Comparison of ENCODE assay signal across 1 cellular context in the genomic region with DNA sequence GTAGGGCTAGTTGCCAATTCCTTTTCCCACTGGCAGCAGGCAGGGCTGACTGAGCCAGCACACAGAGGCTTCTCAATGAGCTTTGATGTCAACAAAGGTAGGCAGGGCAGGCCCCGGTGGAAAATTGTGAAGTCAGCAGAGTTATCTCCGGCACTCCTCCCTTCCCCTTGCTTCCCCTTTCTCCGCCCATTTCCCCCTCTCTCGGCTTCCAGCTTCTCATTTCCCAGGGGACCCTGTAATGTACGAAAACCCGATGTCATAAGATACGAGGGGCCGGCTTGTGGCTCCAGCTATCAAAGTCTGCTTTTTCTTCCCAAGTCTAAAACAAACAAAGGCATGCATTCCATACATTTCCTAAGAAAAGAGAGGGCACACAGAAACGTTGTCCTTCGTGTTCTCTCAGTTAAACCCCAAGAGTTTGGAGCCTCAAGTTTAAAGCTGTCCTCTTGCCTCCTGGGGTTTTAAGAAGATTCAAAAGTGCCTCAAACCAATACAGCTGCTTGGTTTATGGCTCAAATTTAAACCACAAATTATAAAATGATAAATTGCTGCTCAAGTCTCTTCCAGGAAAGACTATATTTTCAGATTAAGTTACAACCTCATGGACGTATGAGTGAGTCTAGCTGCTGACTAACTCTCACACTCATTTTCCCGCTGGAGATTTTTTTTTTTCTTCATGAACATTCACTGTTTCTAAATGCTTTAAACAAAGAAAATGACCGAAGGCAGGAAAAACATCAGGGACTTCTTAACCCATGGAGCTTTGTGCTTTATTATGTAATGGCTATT.
TF ChIP-seq lines count a peak whose summit lies in the region.

No MANE protein-coding gene starts in this region.

TF ChIP-seq in HepG2, 621 proteins besides CTCF, POLR2A, EP300 and RAD21 (continued from another document and continues in another):
- TF ChIP-seq, protein P1, sequence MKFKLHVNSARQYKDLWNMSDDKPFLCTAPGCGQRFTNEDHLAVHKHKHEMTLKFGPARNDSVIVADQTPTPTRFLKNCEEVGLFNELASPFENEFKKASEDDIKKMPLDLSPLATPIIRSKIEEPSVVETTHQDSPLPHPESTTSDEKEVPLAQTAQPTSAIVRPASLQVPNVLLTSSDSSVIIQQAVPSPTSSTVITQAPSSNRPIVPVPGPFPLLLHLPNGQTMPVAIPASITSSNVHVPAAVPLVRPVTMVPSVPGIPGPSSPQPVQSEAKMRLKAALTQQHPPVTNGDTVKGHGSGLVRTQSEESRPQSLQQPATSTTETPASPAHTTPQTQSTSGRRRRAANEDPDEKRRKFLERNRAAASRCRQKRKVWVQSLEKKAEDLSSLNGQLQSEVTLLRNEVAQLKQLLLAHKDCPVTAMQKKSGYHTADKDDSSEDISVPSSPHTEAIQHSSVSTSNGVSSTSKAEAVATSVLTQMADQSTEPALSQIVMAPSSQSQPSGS (CRISPR knock-in tag; IDR thresholded peaks at IDR 0.05): peak; percentile 75
- TF ChIP-seq, protein P2, sequence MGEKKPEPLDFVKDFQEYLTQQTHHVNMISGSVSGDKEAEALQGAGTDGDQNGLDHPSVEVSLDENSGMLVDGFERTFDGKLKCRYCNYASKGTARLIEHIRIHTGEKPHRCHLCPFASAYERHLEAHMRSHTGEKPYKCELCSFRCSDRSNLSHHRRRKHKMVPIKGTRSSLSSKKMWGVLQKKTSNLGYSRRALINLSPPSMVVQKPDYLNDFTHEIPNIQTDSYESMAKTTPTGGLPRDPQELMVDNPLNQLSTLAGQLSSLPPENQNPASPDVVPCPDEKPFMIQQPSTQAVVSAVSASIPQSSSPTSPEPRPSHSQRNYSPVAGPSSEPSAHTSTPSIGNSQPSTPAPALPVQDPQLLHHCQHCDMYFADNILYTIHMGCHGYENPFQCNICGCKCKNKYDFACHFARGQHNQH (CRISPR knock-in tag; IDR thresholded peaks at IDR 0.05): peak; percentile 74; the same call in 1 of the 2 replicates
- TF ChIP-seq ZNF24 (IDR thresholded peaks at IDR 0.05) (no peak), FOXA3 (CRISPR knock-in tag; IDR thresholded peaks at IDR 0.05) (peak; percentile 89), RFX3 (CRISPR knock-in tag; IDR thresholded peaks at IDR 0.05) (no peak), TSC22D2 (CRISPR knock-in tag; IDR thresholded peaks at IDR 0.05; ENCODE audit: borderline replicate concordance) (no peak), XRCC5 (optimal IDR thresholded peaks at IDR 0.05; ENCODE audit: low read length) (peak; percentile 35), RARA (CRISPR knock-in tag; IDR thresholded peaks at IDR 0.05) (peak; percentile 76), ZNF883 (CRISPR knock-in tag; IDR thresholded peaks at IDR 0.05; ENCODE audit: not compliant biosample characterization) (no peak), ZBTB21 (CRISPR knock-in tag; IDR thresholded peaks at IDR 0.05) (peak; percentile 87), KDM1A (CRISPR knock-in tag; IDR thresholded peaks at IDR 0.05) (no peak), TEAD3 (CRISPR knock-in tag; optimal IDR thresholded peaks at IDR 0.05; ENCODE audit: borderline replicate concordance) (peak; percentile 98), CBX1 (IDR thresholded peaks at IDR 0.05; ENCODE audit: low read depth) (no peak), CCDC6 (CRISPR knock-in tag; IDR thresholded peaks at IDR 0.05) (peak; percentile 87), TP53 (CRISPR knock-in tag; conservative IDR thresholded peaks at IDR 0.05) (no peak), GATAD2A (CRISPR knock-in tag; IDR thresholded peaks at IDR 0.05) (peak; percentile 93), WIZ (CRISPR knock-in tag; IDR thresholded peaks at IDR 0.05) (no peak), MEIS1 (CRISPR knock-in tag; IDR thresholded peaks at IDR 0.05; ENCODE audit: borderline replicate concordance) (peak; percentile 71; the same call in 1 of the 2 replicates), TBX2 (CRISPR knock-in tag; IDR thresholded peaks at IDR 0.05; ENCODE audit: borderline replicate concordance) (peak; percentile 83; the same call in 1 of the 2 replicates), ELF1 (CRISPR knock-in tag; IDR thresholded peaks at IDR 0.05) (peak; percentile 42; the same call in 1 of the 2 replicates), NR2C2 (CRISPR knock-in tag; IDR thresholded peaks at IDR 0.05; ENCODE audit: borderline replicate concordance) (peak; percentile 31; the same call in 1 of the 2 replicates), HOXA9 (CRISPR knock-in tag; IDR thresholded peaks at IDR 0.05; ENCODE audit: borderline replicate concordance) (no peak), ZNF674 (CRISPR knock-in tag; IDR thresholded peaks at IDR 0.05; ENCODE audit: low read depth) (no peak), YEATS2 (CRISPR knock-in tag; IDR thresholded peaks at IDR 0.05; ENCODE audit: borderline replicate concordance) (peak; percentile 50; the same call in 1 of the 2 replicates), MEIS2 (CRISPR knock-in tag; IDR thresholded peaks at IDR 0.05) (peak; percentile 43; the same call in 1 of the 2 replicates), DR1 (CRISPR knock-in tag; IDR thresholded peaks at IDR 0.05) (no peak), SKI (IDR thresholded peaks at IDR 0.05; ENCODE audit: partially characterized antibody) (no peak), ZFP36L2 (CRISPR knock-in tag; IDR thresholded peaks at IDR 0.05) (no peak), KDM3A (CRISPR knock-in tag; IDR thresholded peaks at IDR 0.05; ENCODE audit: low read depth) (peak; percentile 59; the same call in 1 of the 2 replicates), ZFX (CRISPR knock-in tag; IDR thresholded peaks at IDR 0.05; ENCODE audit: low read depth) (peak; percentile 76), PHB2 (IDR thresholded peaks at IDR 0.05; ENCODE audit: partially characterized antibody) (no peak), IRF2 (CRISPR knock-in tag; IDR thresholded peaks at IDR 0.05) (peak; percentile 73), ZNF34 (CRISPR knock-in tag; IDR thresholded peaks at IDR 0.05; ENCODE audit: borderline replicate concordance) (no peak), ZNF670 (CRISPR knock-in tag; IDR thresholded peaks at IDR 0.05; ENCODE audit: borderline replicate concordance) (peak; percentile 40; the same call in 1 of the 2 replicates), SIX4 (CRISPR knock-in tag; IDR thresholded peaks at IDR 0.05) (peak; percentile 84), BORCS8-MEF2B (CRISPR knock-in tag; IDR thresholded peaks at IDR 0.05) (peak; percentile 41; the same call in 1 of the 2 replicates), ZNF10 (CRISPR knock-in tag; IDR thresholded peaks at IDR 0.05; ENCODE audit: borderline replicate concordance, low read depth) (no peak), MAZ (IDR thresholded peaks at IDR 0.05; ENCODE audit: borderline replicate concordance, low read depth, low read length) (peak; percentile 43; the same call in 1 of the 2 replicates), MAZ (CRISPR knock-in tag; IDR thresholded peaks at IDR 0.05; ENCODE audit: low read depth) (no peak), ZSCAN31 (CRISPR knock-in tag; IDR thresholded peaks at IDR 0.05; ENCODE audit: low read depth) (peak; percentile 79; the same call in 1 of the 2 replicates), ZNF367 (CRISPR knock-in tag; IDR thresholded peaks at IDR 0.05; ENCODE audit: borderline replicate concordance) (no peak), ZNF282 (IDR thresholded peaks at IDR 0.05; ENCODE audit: partially characterized antibody) (no peak)
- TF ChIP-seq, protein P3, sequence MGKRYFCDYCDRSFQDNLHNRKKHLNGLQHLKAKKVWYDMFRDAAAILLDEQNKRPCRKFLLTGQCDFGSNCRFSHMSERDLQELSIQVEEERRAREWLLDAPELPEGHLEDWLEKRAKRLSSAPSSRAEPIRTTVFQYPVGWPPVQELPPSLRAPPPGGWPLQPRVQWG (CRISPR knock-in tag; IDR thresholded peaks at IDR 0.05; ENCODE audit: borderline replicate concordance, low read depth): no peak
- TF ChIP-seq, protein P4, sequence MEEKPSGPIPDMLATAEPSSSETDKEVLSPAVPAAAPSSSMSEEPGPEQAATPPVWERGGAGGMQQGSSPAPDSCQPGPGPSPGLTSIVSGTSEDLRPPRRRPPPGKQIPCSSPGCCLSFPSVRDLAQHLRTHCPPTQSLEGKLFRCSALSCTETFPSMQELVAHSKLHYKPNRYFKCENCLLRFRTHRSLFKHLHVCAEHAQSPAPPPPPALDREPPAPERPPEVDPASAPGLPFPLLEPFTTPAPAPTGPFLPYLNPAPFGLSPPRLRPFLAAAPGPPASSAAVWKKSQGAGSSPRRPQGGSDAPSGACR (CRISPR knock-in tag; IDR thresholded peaks at IDR 0.05): no peak
- TF ChIP-seq, protein P5, sequence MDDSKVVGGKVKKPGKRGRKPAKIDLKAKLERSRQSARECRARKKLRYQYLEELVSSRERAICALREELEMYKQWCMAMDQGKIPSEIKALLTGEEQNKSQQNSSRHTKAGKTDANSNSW (CRISPR knock-in tag; IDR thresholded peaks at IDR 0.05; ENCODE audit: borderline replicate concordance): no peak
- TF ChIP-seq, protein P6, sequence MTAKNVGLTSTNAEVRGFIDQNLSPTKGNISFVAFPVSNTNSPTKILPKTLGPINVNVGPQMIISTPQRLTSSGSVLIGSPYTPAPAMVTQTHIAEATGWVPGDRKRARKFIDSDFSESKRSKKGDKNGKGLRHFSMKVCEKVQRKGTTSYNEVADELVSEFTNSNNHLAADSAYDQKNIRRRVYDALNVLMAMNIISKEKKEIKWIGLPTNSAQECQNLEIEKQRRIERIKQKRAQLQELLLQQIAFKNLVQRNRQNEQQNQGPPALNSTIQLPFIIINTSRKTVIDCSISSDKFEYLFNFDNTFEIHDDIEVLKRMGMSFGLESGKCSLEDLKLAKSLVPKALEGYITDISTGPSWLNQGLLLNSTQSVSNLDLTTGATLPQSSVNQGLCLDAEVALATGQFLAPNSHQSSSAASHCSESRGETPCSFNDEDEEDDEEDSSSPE (CRISPR knock-in tag; IDR thresholded peaks at IDR 0.05): peak; percentile 45
- TF ChIP-seq, protein P7, sequence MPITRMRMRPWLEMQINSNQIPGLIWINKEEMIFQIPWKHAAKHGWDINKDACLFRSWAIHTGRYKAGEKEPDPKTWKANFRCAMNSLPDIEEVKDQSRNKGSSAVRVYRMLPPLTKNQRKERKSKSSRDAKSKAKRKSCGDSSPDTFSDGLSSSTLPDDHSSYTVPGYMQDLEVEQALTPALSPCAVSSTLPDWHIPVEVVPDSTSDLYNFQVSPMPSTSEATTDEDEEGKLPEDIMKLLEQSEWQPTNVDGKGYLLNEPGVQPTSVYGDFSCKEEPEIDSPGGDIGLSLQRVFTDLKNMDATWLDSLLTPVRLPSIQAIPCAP (CRISPR knock-in tag; IDR thresholded peaks at IDR 0.05; ENCODE audit: low read depth): no peak
- TF ChIP-seq, protein P8, sequence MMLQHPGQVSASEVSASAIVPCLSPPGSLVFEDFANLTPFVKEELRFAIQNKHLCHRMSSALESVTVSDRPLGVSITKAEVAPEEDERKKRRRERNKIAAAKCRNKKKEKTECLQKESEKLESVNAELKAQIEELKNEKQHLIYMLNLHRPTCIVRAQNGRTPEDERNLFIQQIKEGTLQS (CRISPR knock-in tag; IDR thresholded peaks at IDR 0.05): no peak
- TF ChIP-seq, protein P9, sequence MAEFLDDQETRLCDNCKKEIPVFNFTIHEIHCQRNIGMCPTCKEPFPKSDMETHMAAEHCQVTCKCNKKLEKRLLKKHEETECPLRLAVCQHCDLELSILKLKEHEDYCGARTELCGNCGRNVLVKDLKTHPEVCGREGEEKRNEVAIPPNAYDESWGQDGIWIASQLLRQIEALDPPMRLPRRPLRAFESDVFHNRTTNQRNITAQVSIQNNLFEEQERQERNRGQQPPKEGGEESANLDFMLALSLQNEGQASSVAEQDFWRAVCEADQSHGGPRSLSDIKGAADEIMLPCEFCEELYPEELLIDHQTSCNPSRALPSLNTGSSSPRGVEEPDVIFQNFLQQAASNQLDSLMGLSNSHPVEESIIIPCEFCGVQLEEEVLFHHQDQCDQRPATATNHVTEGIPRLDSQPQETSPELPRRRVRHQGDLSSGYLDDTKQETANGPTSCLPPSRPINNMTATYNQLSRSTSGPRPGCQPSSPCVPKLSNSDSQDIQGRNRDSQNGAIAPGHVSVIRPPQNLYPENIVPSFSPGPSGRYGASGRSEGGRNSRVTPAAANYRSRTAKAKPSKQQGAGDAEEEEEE (CRISPR knock-in tag; IDR thresholded peaks at IDR 0.05; ENCODE audit: borderline replicate concordance): no peak
- TF ChIP-seq, protein P10, sequence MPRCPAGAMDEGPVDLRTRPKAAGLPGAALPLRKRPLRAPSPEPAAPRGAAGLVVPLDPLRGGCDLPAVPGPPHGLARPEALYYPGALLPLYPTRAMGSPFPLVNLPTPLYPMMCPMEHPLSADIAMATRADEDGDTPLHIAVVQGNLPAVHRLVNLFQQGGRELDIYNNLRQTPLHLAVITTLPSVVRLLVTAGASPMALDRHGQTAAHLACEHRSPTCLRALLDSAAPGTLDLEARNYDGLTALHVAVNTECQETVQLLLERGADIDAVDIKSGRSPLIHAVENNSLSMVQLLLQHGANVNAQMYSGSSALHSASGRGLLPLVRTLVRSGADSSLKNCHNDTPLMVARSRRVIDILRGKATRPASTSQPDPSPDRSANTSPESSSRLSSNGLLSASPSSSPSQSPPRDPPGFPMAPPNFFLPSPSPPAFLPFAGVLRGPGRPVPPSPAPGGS (CRISPR knock-in tag; IDR thresholded peaks at IDR 0.05): no peak
- TF ChIP-seq, protein P11, sequence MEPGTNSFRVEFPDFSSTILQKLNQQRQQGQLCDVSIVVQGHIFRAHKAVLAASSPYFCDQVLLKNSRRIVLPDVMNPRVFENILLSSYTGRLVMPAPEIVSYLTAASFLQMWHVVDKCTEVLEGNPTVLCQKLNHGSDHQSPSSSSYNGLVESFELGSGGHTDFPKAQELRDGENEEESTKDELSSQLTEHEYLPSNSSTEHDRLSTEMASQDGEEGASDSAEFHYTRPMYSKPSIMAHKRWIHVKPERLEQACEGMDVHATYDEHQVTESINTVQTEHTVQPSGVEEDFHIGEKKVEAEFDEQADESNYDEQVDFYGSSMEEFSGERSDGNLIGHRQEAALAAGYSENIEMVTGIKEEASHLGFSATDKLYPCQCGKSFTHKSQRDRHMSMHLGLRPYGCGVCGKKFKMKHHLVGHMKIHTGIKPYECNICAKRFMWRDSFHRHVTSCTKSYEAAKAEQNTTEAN (CRISPR knock-in tag; conservative IDR thresholded peaks at IDR 0.05): no peak; the same call in 1 of the 2 replicates
- TF ChIP-seq, protein P12, sequence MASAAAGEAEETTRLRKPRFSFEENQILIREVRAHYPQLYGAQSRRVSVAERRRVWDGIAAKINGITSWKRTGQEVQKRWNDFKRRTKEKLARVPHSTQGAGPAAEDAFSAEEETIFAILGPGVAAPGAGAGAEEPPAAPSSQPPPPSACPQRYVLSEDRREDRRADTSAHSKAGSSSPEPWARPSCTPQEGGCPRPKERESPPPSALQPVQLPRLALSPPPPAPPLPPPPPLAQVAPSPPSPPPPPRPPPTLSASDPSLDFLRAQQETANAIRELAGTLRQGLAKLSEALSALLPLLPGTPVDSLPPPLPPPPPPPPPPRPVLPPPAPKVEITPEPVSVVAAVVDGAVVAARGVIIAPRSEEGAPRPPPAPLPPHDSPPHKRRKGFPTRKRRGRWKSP (CRISPR knock-in tag; IDR thresholded peaks at IDR 0.05): peak; percentile 28; the same call in 1 of the 2 replicates
- TF ChIP-seq, protein P13, sequence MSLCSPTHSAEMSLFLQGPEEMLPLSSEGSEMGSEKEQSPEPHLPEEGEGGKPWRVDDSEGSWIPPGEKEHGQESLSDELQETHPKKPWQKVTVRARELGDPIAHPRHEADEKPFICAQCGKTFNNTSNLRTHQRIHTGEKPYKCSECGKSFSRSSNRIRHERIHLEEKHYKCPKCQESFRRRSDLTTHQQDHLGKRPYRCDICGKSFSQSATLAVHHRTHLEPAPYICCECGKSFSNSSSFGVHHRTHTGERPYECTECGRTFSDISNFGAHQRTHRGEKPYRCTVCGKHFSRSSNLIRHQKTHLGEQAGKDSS (CRISPR knock-in tag; IDR thresholded peaks at IDR 0.05; ENCODE audit: borderline replicate concordance, low read depth): no peak
